ENCODE assay signal across 1 cellular context in genomic region chr7:120460928-120461327, GRCh38.
TF ChIP-seq lines count a peak whose summit lies in the region.

No MANE protein-coding gene starts in this region.

TF ChIP-seq in SK-N-SH, 30 proteins besides CTCF, POLR2A, EP300 and RAD21 (continued from another document):
- TF ChIP-seq USF2 (IDR thresholded peaks at IDR 0.05; ENCODE audit: borderline replicate concordance, low read depth, low read length) (no peak), JUND (IDR thresholded peaks at IDR 0.05) (no peak), GATA2 (CRISPR knock-in tag; IDR thresholded peaks at IDR 0.05) (no peak), TCF12 (IDR thresholded peaks at IDR 0.05) (no peak), FOSL2 (IDR thresholded peaks at IDR 0.05; ENCODE audit: borderline replicate concordance, low read depth) (no peak), NFIC (IDR thresholded peaks at IDR 0.05; ENCODE audit: borderline replicate concordance) (no peak)
